In genomic region chr19:43619262-43620060, GRCh38 we compare ENCODE assay signal across 8 cellular contexts. TPM values are rescaled to one million over a fixed set of nuclear protein-coding genes. Genes with fewer than 3 reads are reported as not detected.
DNase-seq lines count a peak whose midpoint lies in the region; ATAC-seq and TF ChIP-seq lines count a peak whose summit lies in the region.

Gene ZNF428 (minus strand): TSS chr19:43619629. CDS start chr19:43614304, 5,325 bp downstream.

- peak within 1 kb of the TSS; percentile 95 for H3K4me3 Mint-ChIP-seq in activated T-helper 17 cell treated with anti-CD3 and anti-CD28 coated beads, Interleukin-2, amount 50 U/mL, for 72 hours
- peak within 1 kb of the TSS; percentile 95 to 99 (median 98) for H3K4me3 Mint-ChIP-seq in naive thymus-derived CD4-positive, alpha-beta T cell
- peak within 1 kb of the TSS; percentile 97 for H3K4me3 Mint-ChIP-seq in stimulated activated memory B cell treated with anti-CD40 and anti-IgM and Interleukin-4, amounts not matched to agents 10 μg/mL and 1 μg/mL and 100 μg/mL, for 72 hours

- H3K27me3 ChIP-seq in DND-41 (ENCODE audit: insufficient read depth, low read length, poor library complexity), result no peaks in the 10 kb centered on the region
- no peaks in the 10 kb centered on the region for H3K27me3 ChIP-seq in KMS-11 (ENCODE audit: insufficient read depth, low read depth)
- H3K27me3 ChIP-seq in fibroblast of lung (ENCODE audit: control insufficient read depth, insufficient read depth, low read length), result no peaks in the 10 kb centered on the region
- no peaks in the 10 kb centered on the region for H3K27me3 ChIP-seq in naive thymus-derived CD4-positive, alpha-beta T cell (ENCODE audit: control insufficient read depth in 2 of 2, insufficient read depth in 2 of 2, low read length in 2 of 2)

- CTCF ChIA-PET in naive thymus-derived CD4-positive, alpha-beta T cell (lab: Charles Lee), result no interaction called here

- DNase-seq in DND-41 (peak; percentile 94), RPMI7951 (ENCODE audit: low read depth) (peak; percentile 92), fibroblast of lung (ENCODE audit: low read depth in 2 of 2) (peak; percentile 85 to 89)
- peak; percentile 77 to 91 (median 84) for DNase-seq in naive thymus-derived CD4-positive, alpha-beta T cell

- TF ChIP-seq CTCF in DND-41 (IDR thresholded peaks at IDR 0.05; ENCODE audit: borderline replicate concordance, extremely low read depth, low read length, poor library complexity, severe bottlenecking) (no peak), KMS-11 (conservative IDR thresholded peaks at IDR 0.05; ENCODE audit: low read depth, low read length) (no peak), fibroblast of lung (conservative IDR thresholded peaks at IDR 0.05 in 1 of 2, IDR thresholded peaks at IDR 0.05 in 1 of 2; ENCODE audit: low read depth in 1 of 2, low read length in 2 of 2) (no peak)

- no peaks in the 10 kb centered on the region for H3K9me3 ChIP-seq in DND-41 (ENCODE audit: insufficient read depth, low read length, severe bottlenecking)
- no peaks in the 10 kb centered on the region for H3K9me3 ChIP-seq in fibroblast of lung (ENCODE audit: control insufficient read depth, insufficient read depth, low read depth, low read length)
- H3K9me3 ChIP-seq in naive thymus-derived CD4-positive, alpha-beta T cell (ENCODE audit: control insufficient read depth in 2 of 3, low read length in 3 of 3), result no peaks in the 10 kb centered on the region

- H3K4me3 ChIP-seq in DND-41 (ENCODE audit: low read depth in 1 of 2, low read length in 2 of 2) (peak within 1 kb of the TSS; percentile 72 to 94), KMS-11 (IDR thresholded peaks at IDR 0.05; ENCODE audit: insufficient read depth, low read depth, low read length) (no peak within 1 kb of the TSS), fibroblast of lung (replicated peaks in 1 of 4; ENCODE audit: control extremely low read depth in 1 of 4, insufficient read depth in 1 of 4, low read depth in 3 of 4, low read length in 4 of 4) (peak within 1 kb of the TSS; percentile 64 to 86 (median 76))
- peak within 1 kb of the TSS; percentile 63 for H3K4me3 ChIP-seq in naive thymus-derived CD4-positive, alpha-beta T cell (ENCODE audit: low read length)

- no peaks in the 10 kb centered on the region for H3K9me3 Mint-ChIP-seq in activated T-helper 17 cell treated with anti-CD3 and anti-CD28 coated beads, Interleukin-2, amount 50 U/mL, for 72 hours
- no peaks in the 10 kb centered on the region for H3K9me3 Mint-ChIP-seq in naive thymus-derived CD4-positive, alpha-beta T cell
- no peaks in the 10 kb centered on the region for H3K9me3 Mint-ChIP-seq in stimulated activated memory B cell treated with anti-CD40 and anti-IgM and Interleukin-4, amounts not matched to agents 10 μg/mL and 1 μg/mL and 100 μg/mL, for 72 hours

- peaks cover 7% of the 10 kb centered on the region for H3K36me3 Mint-ChIP-seq in activated T-helper 17 cell treated with anti-CD3 and anti-CD28 coated beads, Interleukin-2, amount 50 U/mL, for 72 hours (ENCODE audit: low read depth)
- H3K36me3 Mint-ChIP-seq in naive thymus-derived CD4-positive, alpha-beta T cell, result peaks cover 0 to 2% (median 0%) of the 10 kb centered on the region in 5 donors
- no peaks in the 10 kb centered on the region for H3K36me3 Mint-ChIP-seq in stimulated activated memory B cell treated with anti-CD40 and anti-IgM and Interleukin-4, amounts not matched to agents 10 μg/mL and 1 μg/mL and 100 μg/mL, for 72 hours

- H3K4me1 Mint-ChIP-seq in activated T-helper 17 cell treated with anti-CD3 and anti-CD28 coated beads, Interleukin-2, amount 50 U/mL, for 72 hours, result peaks cover 6% of the 10 kb centered on the region
- H3K4me1 Mint-ChIP-seq in naive thymus-derived CD4-positive, alpha-beta T cell, result peaks cover 18 to 59% (median 36%) of the 10 kb centered on the region in 7 donors
- H3K4me1 Mint-ChIP-seq in stimulated activated memory B cell treated with anti-CD40 and anti-IgM and Interleukin-4, amounts not matched to agents 10 μg/mL and 1 μg/mL and 100 μg/mL, for 72 hours, result peaks cover 30% of the 10 kb centered on the region

- H3K27ac ChIP-seq in DND-41 (ENCODE audit: low read length) (peak within 1 kb of the TSS; percentile 99), KMS-11 (peak within 1 kb of the TSS; percentile 76), fibroblast of lung (ENCODE audit: insufficient read depth, low read length) (peak within 1 kb of the TSS; percentile 88)
- H3K27ac ChIP-seq in naive thymus-derived CD4-positive, alpha-beta T cell (ENCODE audit: low read depth, low read length), result peak within 1 kb of the TSS; percentile 83

- H2AFZ ChIP-seq in DND-41 (ENCODE audit: low read depth, low read length) (peak within 1 kb of the TSS; percentile 98), KMS-11 (ENCODE audit: low read depth) (peak within 1 kb of the TSS; percentile 78), fibroblast of lung (ENCODE audit: low read length) (peak within 1 kb of the TSS; percentile 89)

- POLR2A ChIA-PET in naive thymus-derived CD4-positive, alpha-beta T cell (lab: Charles Lee), result interaction anchor here (1.0 kb wide), 3 partner anchors 10 to 156 kb away, joined by 3 to 4 read pairs (median 3); no protein-coding TSS in a partner anchor

- H3K4me1 ChIP-seq in DND-41 (ENCODE audit: insufficient read depth, low read length) (peaks cover 38% of the 10 kb centered on the region), KMS-11 (ENCODE audit: low read depth, poor library complexity, severe bottlenecking) (peaks cover 13% of the 10 kb centered on the region), fibroblast of lung (ENCODE audit: control insufficient read depth, extremely low read depth, insufficient read depth, low read length) (peaks cover 2% of the 10 kb centered on the region)
- H3K4me1 ChIP-seq in naive thymus-derived CD4-positive, alpha-beta T cell (ENCODE audit: control insufficient read depth in 2 of 2, insufficient read depth in 2 of 2, low read length in 2 of 2), result peaks cover 9 to 12% of the 10 kb centered on the region in 2 donors

- H3K9ac ChIP-seq in DND-41 (ENCODE audit: low read depth, low read length), result peak within 1 kb of the TSS; percentile 91
- peak within 1 kb of the TSS; percentile 70 for H3K9ac ChIP-seq in KMS-11
- H3K9ac ChIP-seq in fibroblast of lung (ENCODE audit: insufficient read depth, low read length), result peak within 1 kb of the TSS; percentile 87

- ATAC-seq in DND-41 (ENCODE audit: insufficient read depth, low read depth) (peak; percentile 86), GM21737 (IDR thresholded peaks at IDR 0.05; ENCODE audit: unreplicated experiment) (peak; percentile 72)
- ATAC-seq in activated T-helper 17 cell treated with anti-CD3 and anti-CD28 coated beads, Interleukin-2, amount 50 U/mL, for 72 hours (replicated peaks), result peak; percentile 92
- peak; percentile 93 for ATAC-seq in naive thymus-derived CD4-positive, alpha-beta T cell
- ATAC-seq in stimulated activated memory B cell treated with anti-CD40 and anti-IgM and Interleukin-4, amounts not matched to agents 10 μg/mL and 1 μg/mL and 100 μg/mL, for 72 hours, result peak; percentile 93

- H3K27ac Mint-ChIP-seq in activated T-helper 17 cell treated with anti-CD3 and anti-CD28 coated beads, Interleukin-2, amount 50 U/mL, for 72 hours, result peak within 1 kb of the TSS; percentile 97
- peak within 1 kb of the TSS; percentile 93 to 99 (median 97) for H3K27ac Mint-ChIP-seq in naive thymus-derived CD4-positive, alpha-beta T cell
- peak within 1 kb of the TSS; percentile 99 for H3K27ac Mint-ChIP-seq in stimulated activated memory B cell treated with anti-CD40 and anti-IgM and Interleukin-4, amounts not matched to agents 10 μg/mL and 1 μg/mL and 100 μg/mL, for 72 hours

- peaks cover 52% of the 10 kb centered on the region for H3K79me2 ChIP-seq in DND-41 (ENCODE audit: insufficient read depth, low read length)
- H3K79me2 ChIP-seq in KMS-11 (ENCODE audit: insufficient read depth, low read depth), result peaks cover 13% of the 10 kb centered on the region; the same call in 1 of the 2 replicates
- peaks cover 13% of the 10 kb centered on the region for H3K79me2 ChIP-seq in fibroblast of lung (ENCODE audit: control insufficient read depth, insufficient read depth, low read length)

- H3K27me3 Mint-ChIP-seq in activated T-helper 17 cell treated with anti-CD3 and anti-CD28 coated beads, Interleukin-2, amount 50 U/mL, for 72 hours, result no peaks in the 10 kb centered on the region
- no peaks in the 10 kb centered on the region for H3K27me3 Mint-ChIP-seq in naive thymus-derived CD4-positive, alpha-beta T cell
- no peaks in the 10 kb centered on the region for H3K27me3 Mint-ChIP-seq in stimulated activated memory B cell treated with anti-CD40 and anti-IgM and Interleukin-4, amounts not matched to agents 10 μg/mL and 1 μg/mL and 100 μg/mL, for 72 hours

- intact Hi-C loops in naive thymus-derived CD4-positive, alpha-beta T cell (cut with micrococcal nuclease), result loop anchor here (1.0 to 5.0 kb wide), 8 partner anchors 21 to 208 kb away; partner anchors contain the start of genes IRGQ (in 2 of the 2), PINLYP (in 2 of the 2), XRCC1 (in 2 of the 2) and ZNF576 (in 2 of the 2)

- H4K20me1 ChIP-seq in DND-41 (ENCODE audit: insufficient read depth, low read length) (peaks cover 20% of the 10 kb centered on the region; the same call in 1 of the 2 replicates), KMS-11 (ENCODE audit: insufficient read depth) (no peaks in the 10 kb centered on the region), fibroblast of lung (ENCODE audit: control insufficient read depth, extremely low read depth, insufficient read depth, low read length) (no peaks in the 10 kb centered on the region)

- H3K4me2 ChIP-seq in DND-41 (ENCODE audit: insufficient read depth, low read length) (peak within 1 kb of the TSS; percentile 86), KMS-11 (peak within 1 kb of the TSS; percentile 76), fibroblast of lung (ENCODE audit: extremely low read depth, insufficient read depth, low read length) (peak within 1 kb of the TSS; percentile 95)

- H3K36me3 ChIP-seq in DND-41 (ENCODE audit: insufficient read depth, low read length) (no peaks in the 10 kb centered on the region; the same call in 1 of the 2 replicates), KMS-11 (ENCODE audit: insufficient read depth) (no peaks in the 10 kb centered on the region), fibroblast of lung (ENCODE audit: control insufficient read depth, insufficient read depth, low read length) (no peaks in the 10 kb centered on the region)
- H3K36me3 ChIP-seq in naive thymus-derived CD4-positive, alpha-beta T cell (ENCODE audit: control insufficient read depth in 2 of 3, insufficient read depth in 3 of 3, low read length in 3 of 3), result peaks cover 0 to 8% (median 0%) of the 10 kb centered on the region in 3 experiments

RNA-seq across cellular contexts. Expression of gene ZNF428, which starts in this region (rescaled TPM):
- total RNA-seq in RPMI7951 (2014; rRNA removed; shearing (Covaris generic)), result 49.5 and 62.6 TPM in 2 replicates
- total RNA-seq in activated T-helper 17 cell treated with anti-CD3 and anti-CD28 coated beads, Interleukin-2, amount 50 U/mL, for 72 hours, result 10 to 100 TPM; 12.9 to 27.6 TPM
- 38.5 and 43.9 TPM in 2 replicates for total RNA-seq in fibroblast of lung
- polyA plus RNA-seq in fibroblast of lung, result 14.0 and 17.2 TPM in 2 replicates
- polyA plus RNA-seq in fibroblast of lung (2012), result 40.9 and 43.0 TPM in 2 replicates
- polyA minus RNA-seq in fibroblast of lung (ENCODE audit: low replicate concordance), result 3.1 and 12.4 TPM in 2 replicates
- total RNA-seq in naive thymus-derived CD4-positive, alpha-beta T cell, result 10 to 100 TPM; 21.7 to 29.1 (median 25.9) TPM
- polyA plus RNA-seq in naive thymus-derived CD4-positive, alpha-beta T cell, result 10 to 100 TPM; 13.1 to 16.1 TPM
